Comparison of ENCODE assay signal across 15 cellular contexts in genomic region chr9:16236326-16236725, GRCh38.
A peak's percentile ranks its signal among the peaks of the same experiment; 100 is the strongest.
DNase-seq lines count a peak whose midpoint lies in the region; ATAC-seq, FAIRE-seq and TF ChIP-seq lines count a peak whose summit lies in the region.
"Had no signal": no experiment of that assay in that cellular context is flagged by ENCODE, and none has a peak within 500 bp of the region (broad histone marks: within the 10 kb centered on the region; RNA-seq: fewer than 3 reads in every experiment).

No MANE protein-coding gene starts in this region.

- intact Hi-C loops in psoas muscle (cut with DNase I): no loop called here

- H3K27ac ChIP-seq in psoas muscle: no peak overlapping the region
- H3K27ac ChIP-seq: epithelial cell of prostate, SJSA1 had no signal

- DNase-seq in AG20443 (ENCODE audit: low spot score) (peak; percentile 82), adipocyte (ENCODE audit: low read depth) (peak; percentile 87), glomerular visceral epithelial cell (ENCODE audit: extremely low spot score) (peak; percentile 22), psoas muscle (no peak), NCI-H2227 treated with DMSO at 0.1 percent for 48 hours (lab: John Stamatoyannopoulos, UW) (no peak), NOMO-1 (lab: John Stamatoyannopoulos, UW; ENCODE audit: unreplicated experiment in 2 of 2) (no peak), H54 (ENCODE audit: insufficient read length, low spot score) (no peak), NCI-H510A treated with DMSO at 0.1 percent for 48 hours (lab: John Stamatoyannopoulos, UW) (no peak)
- DNase-seq: activated naive CD4-positive, alpha-beta T cell; GOT3; KG1; NCI-H187 treated with DMSO at 0.1 percent for 48 hours; stimulated activated naive B cell treated with anti-CD40 and anti-IgM and Interleukin-4, amounts not matched to agents 10 μg/mL and 1 μg/mL and 100 μg/mL, for 72 hours had no signal

- peak overlapping the region; percentile 51 for H3K9ac ChIP-seq in adipocyte (ENCODE audit: low read length)

- H3K27me3 ChIP-seq in adipocyte (replicated peaks; ENCODE audit: control insufficient read depth, insufficient read depth, low read length): no peaks in the 10 kb centered on the region
- H3K27me3 ChIP-seq in psoas muscle (ENCODE audit: insufficient read depth in 3 of 3, low read length in 2 of 3): no peaks in the 10 kb centered on the region
- H3K27me3 ChIP-seq: SJSA1 had no signal

- TF ChIP-seq CTCF in psoas muscle (IDR thresholded peaks at IDR 0.05): no peak

- WGBS in psoas muscle, 3 donors: 45 to 66% (median 50%) methylated on average over 8 of the region's 8 CpGs

- H3K4me3 ChIP-seq in adipocyte (ENCODE audit: low read length) (no peak overlapping the region), psoas muscle (no peak overlapping the region)
- H3K4me3 ChIP-seq: SJSA1 had no signal

- H3K9me3 ChIP-seq in adipocyte (ENCODE audit: control insufficient read depth, low read length): peaks cover 4% of the 10 kb centered on the region
- H3K9me3 ChIP-seq in psoas muscle: no peaks in the 10 kb centered on the region
- H3K9me3 ChIP-seq: SJSA1 had no signal

- no peak for TF ChIP-seq POLR2A in H54 (IDR thresholded peaks at IDR 0.05; ENCODE audit: low read depth, low read length)

- no peaks in the 10 kb centered on the region for H3K36me3 ChIP-seq in adipocyte (ENCODE audit: control insufficient read depth, insufficient read depth, low read length, severe bottlenecking)
- H3K36me3 ChIP-seq in psoas muscle (ENCODE audit: insufficient read depth in 1 of 2, low read depth in 1 of 2): no peaks in the 10 kb centered on the region
- H3K36me3 ChIP-seq: SJSA1 had no signal

- FAIRE-seq in H54 (lab: Jason Lieb, UNC): no peak

- H3K4me1 ChIP-seq in adipocyte (ENCODE audit: control insufficient read depth, insufficient read depth, low read length) (peaks cover 28% of the 10 kb centered on the region), psoas muscle (no peaks in the 10 kb centered on the region)

- ATAC-seq in psoas muscle: peak in 3 of 4 donors; percentile 40 to 64 (median 44)
- ATAC-seq: stimulated activated naive B cell treated with anti-CD40 and anti-IgM and Interleukin-4, amounts not matched to agents 10 μg/mL and 1 μg/mL and 100 μg/mL, for 72 hours had no signal

Comparison
In these comparisons a context has a peak if more than half of its experiments do, and no peak if none do; other contexts are left out.
1. DNase-seq: peak in AG20443 (single experiment), adipocyte (single experiment) and glomerular visceral epithelial cell (single experiment); none in psoas muscle (0 of 2), NCI-H2227 treated with DMSO at 0.1 percent for 48 hours (single experiment), NOMO-1 (0 of 2), H54 (single experiment) and NCI-H510A treated with DMSO at 0.1 percent for 48 hours (single experiment).